ENCODE assay signal across 8 cellular contexts in the genomic region with DNA sequence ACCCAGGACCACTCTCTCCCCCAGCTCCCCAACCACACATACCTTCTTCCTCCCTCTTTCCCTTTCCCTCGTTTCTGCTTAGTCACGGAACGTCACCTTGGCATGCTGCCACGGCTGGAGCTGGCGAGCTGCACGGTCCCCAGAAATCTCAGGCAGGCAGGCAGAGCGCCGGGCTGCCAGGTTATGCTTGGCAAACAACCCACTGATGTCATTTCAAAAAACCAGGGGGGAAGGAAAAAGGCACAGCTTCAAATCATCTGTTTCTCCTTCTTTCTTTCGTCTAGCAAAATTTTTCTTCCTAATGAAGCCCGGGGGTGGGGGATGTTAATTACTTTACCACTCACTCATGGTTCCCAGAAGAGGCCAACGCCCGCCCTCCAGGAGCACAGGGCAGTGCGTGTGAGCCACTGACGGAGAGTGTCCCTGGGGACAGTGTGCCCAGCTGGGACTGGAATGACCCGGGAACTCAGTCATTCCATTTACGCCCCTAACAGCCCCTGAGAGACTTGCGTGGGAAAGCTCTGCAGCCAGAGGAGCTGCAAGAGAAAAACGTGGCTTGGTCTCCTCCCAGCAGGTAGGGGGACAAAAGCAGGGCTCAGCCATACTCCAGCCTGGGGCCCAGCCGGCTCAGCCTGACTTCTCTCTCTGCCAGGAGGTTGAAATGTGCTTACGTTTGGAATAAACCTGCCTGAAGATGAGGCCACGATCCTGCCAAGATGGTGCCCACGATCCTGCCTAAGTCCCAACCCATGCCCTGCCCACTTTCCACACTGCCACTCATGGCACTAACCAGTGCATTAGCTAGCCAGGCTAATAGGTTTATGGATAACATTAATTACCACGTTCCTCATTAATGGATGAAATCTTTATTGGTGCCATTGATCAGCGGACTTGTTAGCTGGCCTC.
A peak's percentile ranks its signal among the peaks of the same experiment; 100 is the strongest.
DNase-seq lines count a peak whose midpoint lies in the region; ATAC-seq and TF ChIP-seq lines count a peak whose summit lies in the region.
"Had no signal": no experiment of that assay in that cellular context is flagged by ENCODE, and none has a peak within 500 bp of the region (broad histone marks: within the 10 kb centered on the region; RNA-seq: fewer than 3 reads in every experiment).

No MANE protein-coding gene starts in this region.

- no peaks in the 10 kb centered on the region for H3K36me3 ChIP-seq in Panc1 (ENCODE audit: control insufficient read depth, insufficient read depth, low read length)

- in situ Hi-C loops in Panc1 (cut with HindIII; ENCODE audit: low pct_unique_long_range_greater_than_20kb, low sequenced_read_pairs): no loop called here
- in situ Hi-C loops in GM13976 (cut with MboI; ENCODE audit: low sequenced_read_pairs, unreplicated experiment): loop anchor here (25.0 kb wide), 2 partner anchors 337 to 338 kb away; no protein-coding TSS in a partner anchor

- H3K27ac ChIP-seq in Panc1 (ENCODE audit: low read length): peak overlapping the region; percentile 23; the same call in 1 of the 2 replicates

- CTCF ChIA-PET in Panc1 (lab: Charles Lee): no interaction called here

- H3K4me3 ChIP-seq in Panc1 (ENCODE audit: low read depth in 2 of 2, low read length in 2 of 2): no peak overlapping the region
- H3K4me3 ChIP-seq in fibroblast of mammary gland (ENCODE audit: control insufficient read depth, low read depth, low read length): peak overlapping the region; percentile 2
- H3K4me3 ChIP-seq: skin epidermis had no signal

- BruUV-seq in Panc1 (replicated peaks; lab: Mats Ljungman, UMichigan): no TSS peak

- DNase-seq in HK-2 (ENCODE audit: unreplicated experiment): peak; percentile 92
- no peak for DNase-seq in Panc1 (ENCODE audit: low read depth, low spot score)
- DNase-seq in fibroblast of mammary gland (ENCODE audit: low read depth): peak; percentile 87
- peak; percentile 18 for DNase-seq in occipital lobe (lab: John Stamatoyannopoulos, UW)
- DNase-seq in GM13976 (ENCODE audit: low spot score): no peak

- POLR2A ChIA-PET in Panc1 (lab: Charles Lee): interaction anchor here (0.6 kb wide), 1 partner anchor 750 kb away, joined by 5 read pairs; no protein-coding TSS in a partner anchor

- intact Hi-C loops in Panc1 (cut with micrococcal nuclease; ENCODE audit: unreplicated experiment): no loop called here

- peaks cover 10% of the 10 kb centered on the region for H3K4me1 ChIP-seq in Panc1 (ENCODE audit: control insufficient read depth, insufficient read depth, low read length)

- H3K27me3 ChIP-seq in Panc1 (ENCODE audit: control insufficient read depth, insufficient read depth, low read length): no peaks in the 10 kb centered on the region

- H3K9me3 ChIP-seq in Panc1 (ENCODE audit: control insufficient read depth, insufficient read depth, low read depth, low read length): no peaks in the 10 kb centered on the region

- TF ChIP-seq CTCF in Panc1 (IDR thresholded peaks at IDR 0.05) (no peak), fibroblast of mammary gland (conservative IDR thresholded peaks at IDR 0.05; ENCODE audit: control insufficient read depth, insufficient read depth, low read depth, low read length) (no peak), GM13976 (IDR thresholded peaks at IDR 0.05; ENCODE audit: borderline replicate concordance, control extremely low read depth, extremely low read depth, insufficient read depth, missing control alignments) (no peak)

- ATAC-seq in Panc1 (peak; percentile 76), GM18861 (IDR thresholded peaks at IDR 0.05; ENCODE audit: unreplicated experiment) (no peak), GM21529 (IDR thresholded peaks at IDR 0.05; ENCODE audit: unreplicated experiment) (no peak)

Comparison
In these comparisons a context has a peak if more than half of its experiments do, and no peak if none do; other contexts are left out.
1. DNase-seq: peak in HK-2 (single experiment), fibroblast of mammary gland (single experiment) and occipital lobe (single experiment); none in Panc1 (single experiment) and GM13976 (single experiment).